Comparison of ENCODE assay signal across 8 cellular contexts in the genomic region with DNA sequence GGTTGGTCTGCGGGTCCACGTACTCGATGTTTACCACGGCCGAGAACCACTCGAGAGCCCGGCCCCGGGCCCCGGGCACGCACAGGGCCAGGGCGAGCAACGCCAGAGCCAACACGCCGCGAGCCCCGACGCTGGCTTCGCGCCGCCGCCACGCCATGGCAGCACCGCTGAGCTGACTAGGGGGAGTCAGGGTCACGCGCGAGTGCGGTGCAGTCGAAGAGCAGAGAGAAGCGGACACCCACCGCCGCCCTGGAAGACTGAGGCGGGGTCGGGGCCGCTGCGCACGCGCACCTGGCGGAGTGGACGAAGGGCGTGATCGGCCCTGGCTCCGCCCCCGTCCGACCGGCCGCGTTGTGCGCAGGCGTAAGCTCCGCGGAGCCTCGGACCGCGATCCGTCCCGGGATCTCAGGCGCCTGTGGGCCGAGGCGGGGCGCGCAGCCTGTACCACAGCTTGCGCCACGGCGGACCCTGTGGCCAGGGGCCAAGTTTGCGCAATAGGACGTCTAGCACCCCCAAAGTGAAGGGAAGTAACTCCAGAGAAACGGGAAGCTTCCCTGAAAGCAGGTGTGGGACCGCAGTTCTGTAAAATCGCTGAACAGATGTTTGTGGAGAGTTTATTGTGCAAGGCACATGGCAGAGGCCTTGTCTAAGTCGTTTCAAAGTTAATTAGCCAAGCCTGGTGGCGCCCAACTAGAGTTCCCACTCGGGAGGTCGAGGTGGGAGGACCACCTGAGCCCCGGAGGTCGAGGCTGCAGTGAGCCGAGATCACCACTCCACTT. TPM values are rescaled to one million over a fixed set of nuclear protein-coding genes. Genes with fewer than 3 reads are reported as not detected.
DNase-seq lines count a peak whose midpoint lies in the region; ATAC-seq and TF ChIP-seq lines count a peak whose summit lies in the region.

A gene with protein sequence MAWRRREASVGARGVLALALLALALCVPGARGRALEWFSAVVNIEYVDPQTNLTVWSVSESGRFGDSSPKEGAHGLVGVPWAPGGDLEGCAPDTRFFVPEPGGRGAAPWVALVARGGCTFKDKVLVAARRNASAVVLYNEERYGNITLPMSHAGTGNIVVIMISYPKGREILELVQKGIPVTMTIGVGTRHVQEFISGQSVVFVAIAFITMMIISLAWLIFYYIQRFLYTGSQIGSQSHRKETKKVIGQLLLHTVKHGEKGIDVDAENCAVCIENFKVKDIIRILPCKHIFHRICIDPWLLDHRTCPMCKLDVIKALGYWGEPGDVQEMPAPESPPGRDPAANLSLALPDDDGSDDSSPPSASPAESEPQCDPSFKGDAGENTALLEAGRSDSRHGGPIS (minus strand): TSS at position 270 of the 779 bp plus-strand sequence. CDS start 113 bp downstream, at position 157.

- intact Hi-C loops in adrenal gland (cut with DNase I) = no loop called here
- intact Hi-C loops in left cardiac atrium (cut with DNase I) = no loop called here
- intact Hi-C loops in psoas muscle (cut with DNase I) = loop anchor here in 1 of 2 donors (5.0 kb wide), 1 partner anchor 56 kb away; a partner anchor contains a TSS

- 3 to 20% (median 8%) methylated on average over 16 to 76 of the region's 76 CpGs for WGBS in adrenal gland, 4 donors
- WGBS in psoas muscle, 3 donors = 1 to 3% (median 2%) methylated on average over 66 to 76 of the region's 76 CpGs
- 3% methylated on average over 76 of the region's 76 CpGs for WGBS in urinary bladder

- peak within 1 kb of the TSS; percentile 20 to 96 (median 90) for H3K27ac ChIP-seq in adrenal gland
- H3K27ac ChIP-seq in psoas muscle = peak within 1 kb of the TSS; percentile 93
- H3K27ac ChIP-seq in urinary bladder (ENCODE audit: low read depth) = peak within 1 kb of the TSS; percentile 92

- H3K36me3 ChIP-seq in adrenal gland (replicated peaks in 1 of 2) (no peaks in the 10 kb centered on the region), psoas muscle (ENCODE audit: insufficient read depth in 1 of 2, low read depth in 1 of 2) (no peaks in the 10 kb centered on the region), urinary bladder (ENCODE audit: insufficient read depth) (no peaks in the 10 kb centered on the region)

- in situ Hi-C loops in GM13977 (cut with MboI; ENCODE audit: low pct_unique_long_range_greater_than_20kb, low sequenced_read_pairs, unreplicated experiment) = no loop called here

- H3K27me3 ChIP-seq in adrenal gland (no peaks in the 10 kb centered on the region), psoas muscle (ENCODE audit: insufficient read depth in 3 of 3, low read length in 2 of 3) (no peaks in the 10 kb centered on the region)

- TF ChIP-seq POLR2A in adrenal gland (IDR thresholded peaks at IDR 0.05) = peak; percentile 74 to 92

- no peak for TF ChIP-seq CTCF in GM13977 (IDR thresholded peaks at IDR 0.05; ENCODE audit: extremely low read depth, insufficient read depth, missing control alignments)
- TF ChIP-seq CTCF in adrenal gland (IDR thresholded peaks at IDR 0.05) = peak in 3 of 6 experiments; percentile 21 to 60 (median 43)
- TF ChIP-seq CTCF in psoas muscle (IDR thresholded peaks at IDR 0.05) = no peak

- H3K9me3 ChIP-seq in adrenal gland (replicated peaks in 1 of 3) = no peaks in the 10 kb centered on the region
- no peaks in the 10 kb centered on the region for H3K9me3 ChIP-seq in psoas muscle

- H3K4me3 ChIP-seq in adrenal gland (peak within 1 kb of the TSS; percentile 26 to 95 (median 71)), psoas muscle (peak within 1 kb of the TSS; percentile 83), urinary bladder (ENCODE audit: low read depth, low read length) (peak within 1 kb of the TSS; percentile 73)

- H3K4me1 ChIP-seq in adrenal gland (replicated peaks in 1 of 2) (peaks cover 13 to 41% of the 10 kb centered on the region in 2 donors), psoas muscle (peaks cover 20% of the 10 kb centered on the region), urinary bladder (ENCODE audit: insufficient read depth) (no peaks in the 10 kb centered on the region)

- ATAC-seq in HG02870 (IDR thresholded peaks at IDR 0.05; ENCODE audit: unreplicated experiment) (peak; percentile 47), left cardiac atrium (peak; percentile 95), psoas muscle (peak; percentile 93 to 95 (median 94))

- peak; percentile 98 for DNase-seq in GM13977 (ENCODE audit: low spot score)
- peak; percentile 50 for DNase-seq in NCI-H146 treated with DMSO at 0.1 percent for 48 hours (lab: John Stamatoyannopoulos, UW; ENCODE audit: unreplicated experiment)
- peak; percentile 85 to 93 (median 89) for DNase-seq in T-helper 1 cell
- DNase-seq in adrenal gland = peak; percentile 92 to 95 (median 94)
- peak; percentile 95 for DNase-seq in left cardiac atrium
- peak; percentile 94 to 96 for DNase-seq in psoas muscle

RNA-seq across cellular contexts. Expression of the gene that starts here (rescaled TPM):
- total RNA-seq in adrenal gland (10 to 100 TPM; 38.4 to 98.4 (median 59.0) TPM), left cardiac atrium (10 to 100 TPM; 22.3 to 38.0 TPM), psoas muscle (10 to 100 TPM; 13.5 to 23.7 (median 20.0) TPM), urinary bladder (113 TPM)
- polyA plus RNA-seq in adrenal gland (10 to 100 TPM; 31.5 to 48.5 (median 39.5) TPM), psoas muscle (10 to 100 TPM; 10.7 to 22.8 (median 11.3) TPM), urinary bladder (26.3 TPM)

Comparison
In these comparisons a context has a peak if more than half of its experiments do, and no peak if none do; other contexts are left out.
1. Peak in every context shown above with its lines: DNase-seq, ATAC-seq, H3K4me3 ChIP-seq and H3K27ac ChIP-seq.